In genomic region chr19:58348080-58348479, GRCh38 we compare ENCODE assay signal across 1 cellular context.
TF ChIP-seq lines count a peak whose summit lies in the region.

No MANE protein-coding gene starts in this region.

TF ChIP-seq in A549, 52 proteins besides CTCF, POLR2A, EP300 and RAD21:
- peak in 1 of 2 experiments; percentile 64; a peak in 2 of 4 replicates for TF ChIP-seq CEBPB (IDR thresholded peaks at IDR 0.05)
